ENCODE assay signal across 8 cellular contexts in the genomic region with DNA sequence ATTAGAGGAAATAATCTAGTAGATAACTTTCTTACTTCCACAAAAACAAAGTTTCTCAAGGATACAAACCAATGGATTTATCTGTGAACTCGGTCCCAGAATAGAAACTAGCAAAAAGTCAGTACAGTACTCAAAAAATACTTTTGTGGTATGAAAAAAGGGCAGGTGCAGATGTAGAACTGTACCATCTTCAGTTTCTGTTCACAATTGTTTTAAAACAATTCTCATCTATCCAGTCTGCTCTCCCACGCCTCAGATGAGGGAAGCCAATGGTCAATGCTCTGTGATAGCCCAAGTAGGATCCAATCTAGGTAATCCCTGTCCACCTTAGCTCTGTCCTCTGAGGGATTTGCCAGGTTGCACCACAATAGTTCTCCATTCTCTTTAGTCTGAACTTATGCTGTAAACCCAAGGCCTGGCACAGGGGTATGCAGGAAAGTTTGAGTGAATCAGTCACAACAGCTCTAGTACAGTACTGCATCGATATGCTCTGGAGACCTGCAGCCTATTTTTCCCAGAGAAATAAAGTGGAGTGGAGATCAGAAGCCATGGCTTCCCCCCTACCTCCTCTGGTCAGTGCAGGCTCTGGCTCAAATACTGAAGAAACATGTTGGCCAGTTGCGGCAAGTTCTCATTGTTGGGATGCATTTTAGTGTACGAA. TPM values are rescaled to one million over a fixed set of nuclear protein-coding genes. Genes with fewer than 3 reads are reported as not detected.
A peak's percentile ranks its signal among the peaks of the same experiment; 100 is the strongest.
DNase-seq lines count a peak whose midpoint lies in the region; ATAC-seq, FAIRE-seq and TF ChIP-seq lines count a peak whose summit lies in the region.

No MANE protein-coding gene starts in this region.

- peak overlapping the region; percentile 93 for H3K4me3 Mint-ChIP-seq in activated T-helper 2 cell treated with anti-CD3 and anti-CD28 coated beads, Interferon-gamma antibody, Interleukin-2, Interleukin-4, amounts not matched to agents 10 μg/mL and 5 μg/mL and 100 μg/mL, durations not matched to agents 14 hours and 24 hours and 36 hours (ENCODE audit: low read depth)

- peak overlapping the region; percentile 66 to 80 (median 78) for H3K4me3 ChIP-seq in upper lobe of left lung

- TF ChIP-seq EP300 in upper lobe of left lung (IDR thresholded peaks at IDR 0.05): no peak

- FAIRE-seq in GM12891 (lab: Jason Lieb, UNC): peak; percentile 41

- no peaks in the 10 kb centered on the region for H3K27me3 ChIP-seq in upper lobe of left lung

- no peak for TF ChIP-seq CTCF in upper lobe of left lung (IDR thresholded peaks at IDR 0.05)

- H3K9me3 ChIP-seq in upper lobe of left lung: no peaks in the 10 kb centered on the region

- peaks cover 30% of the 10 kb centered on the region for H3K4me1 Mint-ChIP-seq in activated T-helper 2 cell treated with anti-CD3 and anti-CD28 coated beads, Interferon-gamma antibody, Interleukin-2, Interleukin-4, amounts not matched to agents 10 μg/mL and 5 μg/mL and 100 μg/mL, durations not matched to agents 14 hours and 24 hours and 36 hours (ENCODE audit: low read depth)

- TF ChIP-seq POLR2A in GM12891 (IDR thresholded peaks at IDR 0.05; ENCODE audit: low read depth, low read length) (no peak; the same call in 1 of the 2 replicates), upper lobe of left lung (IDR thresholded peaks at IDR 0.05) (no peak)

- 60 to 65% methylated on average over 5 of the region's 5 CpGs for WGBS in upper lobe of left lung, 2 donors

- H3K27ac ChIP-seq in upper lobe of left lung: peak overlapping the region in 1 of 4 donors; percentile 86

- peaks cover 20 to 29% (median 22%) of the 10 kb centered on the region in 4 donors for H3K4me1 ChIP-seq in upper lobe of left lung

- H3K36me3 Mint-ChIP-seq in activated T-helper 2 cell treated with anti-CD3 and anti-CD28 coated beads, Interferon-gamma antibody, Interleukin-2, Interleukin-4, amounts not matched to agents 10 μg/mL and 5 μg/mL and 100 μg/mL, durations not matched to agents 14 hours and 24 hours and 36 hours (ENCODE audit: low read depth): peaks cover 52% of the 10 kb centered on the region

- no peaks in the 10 kb centered on the region for H3K9me3 Mint-ChIP-seq in activated T-helper 2 cell treated with anti-CD3 and anti-CD28 coated beads, Interferon-gamma antibody, Interleukin-2, Interleukin-4, amounts not matched to agents 10 μg/mL and 5 μg/mL and 100 μg/mL, durations not matched to agents 14 hours and 24 hours and 36 hours

- ATAC-seq in HG02938 (IDR thresholded peaks at IDR 0.05; ENCODE audit: unreplicated experiment): peak; percentile 38
- peak; percentile 1 for ATAC-seq in left colon
- no peak for ATAC-seq in upper lobe of left lung (ENCODE audit: low FRiP score in 2 of 2)

- DNase-seq in GM12891 (ENCODE audit: insufficient read length, low spot score): no peak
- no peak for DNase-seq in activated T-helper 2 cell treated with anti-CD3 and anti-CD28 coated beads, Interferon-gamma antibody, Interleukin-2, Interleukin-4, amounts not matched to agents 10 μg/mL and 5 μg/mL and 100 μg/mL, durations not matched to agents 14 hours and 24 hours and 36 hours (ENCODE audit: low spot score)
- DNase-seq in left colon: no peak
- no peak for DNase-seq in upper lobe of left lung
- DNase-seq in iPS-NIHi7 (ENCODE audit: extremely low spot score): no peak
- no peak for DNase-seq in hepatic stellate cell (ENCODE audit: low spot score)
- no peak for DNase-seq in anterior cingulate cortex (lab: John Stamatoyannopoulos, UW)

- peaks cover 0 to 5% (median 0%) of the 10 kb centered on the region in 4 donors for H3K36me3 ChIP-seq in upper lobe of left lung

- peak overlapping the region; percentile 90 for H3K27ac Mint-ChIP-seq in activated T-helper 2 cell treated with anti-CD3 and anti-CD28 coated beads, Interferon-gamma antibody, Interleukin-2, Interleukin-4, amounts not matched to agents 10 μg/mL and 5 μg/mL and 100 μg/mL, durations not matched to agents 14 hours and 24 hours and 36 hours

- no peaks in the 10 kb centered on the region for H3K27me3 Mint-ChIP-seq in activated T-helper 2 cell treated with anti-CD3 and anti-CD28 coated beads, Interferon-gamma antibody, Interleukin-2, Interleukin-4, amounts not matched to agents 10 μg/mL and 5 μg/mL and 100 μg/mL, durations not matched to agents 14 hours and 24 hours and 36 hours (ENCODE audit: low read depth)

- intact Hi-C loops in activated T-helper 2 cell treated with anti-CD3 and anti-CD28 coated beads, Interferon-gamma antibody, Interleukin-2, Interleukin-4, amounts not matched to agents 10 μg/mL and 5 μg/mL and 100 μg/mL, durations not matched to agents 14 hours and 24 hours and 36 hours (cut with micrococcal nuclease): no loop called here
- intact Hi-C loops in left colon (cut with DNase I, micrococcal nuclease): no loop called here

TF ChIP-seq in GM12891, 5 proteins besides CTCF, POLR2A, EP300 and RAD21:
- TF ChIP-seq POU2F2 (IDR thresholded peaks at IDR 0.05; ENCODE audit: low read depth, low read length): no peak
- TF ChIP-seq PAX5 (IDR thresholded peaks at IDR 0.05; ENCODE audit: insufficient read depth, low read length, severe bottlenecking): no peak
- no peak for TF ChIP-seq POLR2AphosphoS5 (IDR thresholded peaks at IDR 0.05; ENCODE audit: low read depth, low read length)
- TF ChIP-seq SPI1 (IDR thresholded peaks at IDR 0.05; ENCODE audit: low read depth, low read length): no peak
- TF ChIP-seq TAF1 (IDR thresholded peaks at IDR 0.05; ENCODE audit: low read depth, low read length): no peak

RNA-seq across cellular contexts. Expression of a gene that starts 1.4 kb away (rescaled TPM):
- 17.5 TPM for polyA plus RNA-seq in GM12891 (2012; ENCODE audit: low read depth, missing spikeins)
- total RNA-seq in activated T-helper 2 cell treated with anti-CD3 and anti-CD28 coated beads, Interferon-gamma antibody, Interleukin-2, Interleukin-4, amounts not matched to agents 10 μg/mL and 5 μg/mL and 100 μg/mL, durations not matched to agents 14 hours and 24 hours and 36 hours: 16.5 and 18.3 TPM in 2 replicates
- total RNA-seq in left colon (1 to 10 TPM; 5.2 to 7.7 TPM), upper lobe of left lung (10 to 100 TPM in 1 of 6 donors, 1 to 10 TPM in 5; 2.6 to 11.6 (median 7.3) TPM)

RNA-seq across cellular contexts. Expression of a gene that starts 22.7 kb away (rescaled TPM):
- 17.0 TPM for polyA plus RNA-seq in GM12891 (2012; ENCODE audit: low read depth, missing spikeins)
- 43.1 and 44.9 TPM in 2 replicates for total RNA-seq in activated T-helper 2 cell treated with anti-CD3 and anti-CD28 coated beads, Interferon-gamma antibody, Interleukin-2, Interleukin-4, amounts not matched to agents 10 μg/mL and 5 μg/mL and 100 μg/mL, durations not matched to agents 14 hours and 24 hours and 36 hours
- total RNA-seq in left colon (10 to 100 TPM; 43.9 to 46.8 TPM), upper lobe of left lung (10 to 100 TPM in 5 of 6 donors, 1 to 10 TPM in 1; 8.4 to 54.0 (median 26.6) TPM)

RNA-seq across cellular contexts. Expression of a gene that starts 23.8 kb away (rescaled TPM):
- 47.8 TPM for polyA plus RNA-seq in GM12891 (2012; ENCODE audit: low read depth, missing spikeins)
- 40.8 and 43.1 TPM in 2 replicates for total RNA-seq in activated T-helper 2 cell treated with anti-CD3 and anti-CD28 coated beads, Interferon-gamma antibody, Interleukin-2, Interleukin-4, amounts not matched to agents 10 μg/mL and 5 μg/mL and 100 μg/mL, durations not matched to agents 14 hours and 24 hours and 36 hours
- 10 to 100 TPM; 19.1 to 20.9 TPM for total RNA-seq in left colon
- 10 to 100 TPM in 5 of 6 donors, 1 to 10 TPM in 1; 6.0 to 48.0 (median 34.4) TPM for total RNA-seq in upper lobe of left lung

RNA-seq across cellular contexts. Expression of a gene that starts 41.8 kb away (rescaled TPM):
- polyA plus RNA-seq in GM12891 (2012; ENCODE audit: low read depth, missing spikeins): 0.04 TPM
- 0.07 and 0.09 TPM in 2 replicates for total RNA-seq in activated T-helper 2 cell treated with anti-CD3 and anti-CD28 coated beads, Interferon-gamma antibody, Interleukin-2, Interleukin-4, amounts not matched to agents 10 μg/mL and 5 μg/mL and 100 μg/mL, durations not matched to agents 14 hours and 24 hours and 36 hours
- 1 to 10 TPM; 3.2 to 9.2 TPM for total RNA-seq in left colon
- 1 to 10 TPM in 1 of 6 donors, under 1 TPM in 3, not detected in 2; under 0.01 to 1.2 (median 0.12) TPM for total RNA-seq in upper lobe of left lung

Comparison
In these comparisons a context has a peak if more than half of its experiments do, and no peak if none do; other contexts are left out.
1. ATAC-seq: peak in HG02938 (single experiment) and left colon (single experiment); none in upper lobe of left lung (0 of 2).